ENCODE assay signal across 13 cellular contexts in genomic region chr3:123807820-123808219, GRCh38.
DNase-seq lines count a peak whose midpoint lies in the region; ATAC-seq and TF ChIP-seq lines count a peak whose summit lies in the region.
"Had no signal": no experiment of that assay in that cellular context is flagged by ENCODE, and none has a peak within 500 bp of the region (broad histone marks: within the 10 kb centered on the region; RNA-seq: fewer than 3 reads in every experiment).

No MANE protein-coding gene starts in this region.

- H3K27ac Mint-ChIP-seq in HFFc6 (peak overlapping the region; percentile 19; the same call in 1 of the 2 replicates), nephron progenitor cell (peak overlapping the region; percentile 2)

- H3K36me3 ChIP-seq in left lung = no peaks in the 10 kb centered on the region
- H3K36me3 ChIP-seq: suprapubic skin had no signal

- H3K27me3 Mint-ChIP-seq in HFFc6 (ENCODE audit: insufficient read depth) (peaks cover 4% of the 10 kb centered on the region), nephron progenitor cell (ENCODE audit: low read depth, poor library complexity) (peaks cover 5% of the 10 kb centered on the region)

- H3K9me3 Mint-ChIP-seq in HFFc6 = no peaks in the 10 kb centered on the region
- no peaks in the 10 kb centered on the region for H3K9me3 Mint-ChIP-seq in nephron progenitor cell

- H3K27me3 ChIP-seq in left lung = no peaks in the 10 kb centered on the region
- H3K27me3 ChIP-seq: suprapubic skin had no signal

- intact Hi-C loops in left lung (cut with DNase I) = no loop called here

- no peak overlapping the region for H3K27ac ChIP-seq in left lung
- H3K27ac ChIP-seq: suprapubic skin had no signal

- H3K4me1 Mint-ChIP-seq in HFFc6 (ENCODE audit: low read depth) (peaks cover 49% of the 10 kb centered on the region), nephron progenitor cell (peaks cover 15% of the 10 kb centered on the region)

- no peak overlapping the region for H3K4me3 ChIP-seq in left lung
- H3K4me3 ChIP-seq: suprapubic skin had no signal

- H3K4me3 Mint-ChIP-seq in HFFc6 (no peak overlapping the region), nephron progenitor cell (no peak overlapping the region)

- TF ChIP-seq CTCF in HFFc6 (IDR thresholded peaks at IDR 0.05) (no peak), nephron progenitor cell (IDR thresholded peaks at IDR 0.05) (no peak), left lung (IDR thresholded peaks at IDR 0.05) (no peak)

- DNase-seq in HFFc6 (no peak), NCI-H226 (peak; percentile 74), dermis blood vessel endothelial cell (peak; percentile 64), nephron progenitor cell (no peak), dedifferentiated amniotic fluid mesenchymal stem cell (ENCODE audit: extremely low spot score) (no peak), iPS-NIHi7 (ENCODE audit: extremely low spot score) (no peak), left lung (no peak)
- DNase-seq: activated CD4-positive, alpha-beta T cell treated with anti-CD3 and anti-CD28 coated beads, Interleukin-2, amount 50 U/mL, for 48 hours; activated gamma-delta T cell; NCI-H187 treated with DMSO at 0.1 percent for 48 hours; T-helper 2 cell had no signal

- no peak for ATAC-seq in GM18873 (IDR thresholded peaks at IDR 0.05; ENCODE audit: low FRiP score, unreplicated experiment)
- no peak for ATAC-seq in left lung

- no peaks in the 10 kb centered on the region for H3K4me1 ChIP-seq in left lung

- H3K36me3 Mint-ChIP-seq in HFFc6 (ENCODE audit: low read depth) (peaks cover 67% of the 10 kb centered on the region), nephron progenitor cell (ENCODE audit: low read depth) (no peaks in the 10 kb centered on the region)

- H3K9me3 ChIP-seq in left lung = no peaks in the 10 kb centered on the region
- H3K9me3 ChIP-seq: suprapubic skin had no signal

Comparison
In these comparisons a context has a peak if more than half of its experiments do, and no peak if none do; other contexts are left out.
1. DNase-seq: peak in NCI-H226 (single experiment) and dermis blood vessel endothelial cell (single experiment); none in HFFc6 (single experiment), nephron progenitor cell (single experiment), dedifferentiated amniotic fluid mesenchymal stem cell (single experiment), iPS-NIHi7 (single experiment) and left lung (0 of 2).